Comparison of ENCODE assay signal across 9 cellular contexts in the genomic region with DNA sequence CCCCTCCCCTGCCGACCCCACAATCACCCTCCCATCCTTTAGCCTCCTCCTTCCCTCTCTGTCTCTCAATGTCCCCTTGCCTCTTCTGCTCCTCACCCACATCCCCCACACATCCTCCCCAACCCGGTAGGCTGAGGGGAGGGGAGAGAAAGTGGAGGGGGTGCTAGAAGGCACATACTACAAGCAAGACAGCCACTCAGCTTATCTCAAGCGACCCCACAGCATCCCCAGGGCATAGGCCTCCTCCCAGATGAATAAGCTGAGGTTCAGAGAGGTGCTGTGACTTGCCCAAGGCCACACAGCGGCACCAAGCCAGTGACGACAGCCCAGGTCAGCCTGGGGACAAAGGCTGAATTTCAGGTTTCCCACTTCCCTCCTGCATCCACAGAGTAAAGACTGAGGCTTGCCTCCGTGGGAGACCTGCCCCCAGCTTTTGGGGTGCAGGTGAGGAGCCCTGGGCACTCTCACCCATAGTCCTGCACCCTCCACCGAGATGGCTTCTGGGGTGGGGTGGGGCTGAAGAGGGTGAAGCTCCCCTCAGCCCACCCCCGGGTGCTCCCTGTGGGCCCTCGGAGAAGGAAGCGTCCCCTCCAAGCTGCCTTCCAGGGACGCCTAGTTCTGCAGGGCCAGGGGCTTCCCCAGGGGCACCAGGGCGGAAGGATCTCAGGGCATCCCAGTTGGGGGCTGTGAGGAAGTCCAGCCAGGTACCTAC. TPM values are rescaled to one million over a fixed set of nuclear protein-coding genes. Genes with fewer than 3 reads are reported as not detected.
DNase-seq lines count a peak whose midpoint lies in the region; ATAC-seq and TF ChIP-seq lines count a peak whose summit lies in the region.
"Had no signal": no experiment of that assay in that cellular context is flagged by ENCODE, and none has a peak within 500 bp of the region (broad histone marks: within the 10 kb centered on the region; RNA-seq: fewer than 3 reads in every experiment).

No MANE protein-coding gene starts in this region.

- H3K36me3 ChIP-seq in tibial nerve: no peaks in the 10 kb centered on the region

- H3K4me1 ChIP-seq in tibial nerve: peaks cover 0 to 16% (median 0%) of the 10 kb centered on the region in 4 donors

- in situ Hi-C loops in ACHN (cut with HindIII; ENCODE audit: low pct_ligation_motif_present, low pct_unique_long_range_greater_than_20kb, low sequenced_read_pairs): no loop called here

- peak; percentile 16 for ATAC-seq in GM19023 (IDR thresholded peaks at IDR 0.05; ENCODE audit: unreplicated experiment)
- no peak for ATAC-seq in GM21619 (IDR thresholded peaks at IDR 0.05; ENCODE audit: unreplicated experiment)

- TF ChIP-seq EP300 in tibial nerve (IDR thresholded peaks at IDR 0.05): no peak

- intact Hi-C loops in posterior vena cava (cut with DNase I): no loop called here

- H3K27me3 ChIP-seq in HL-60 (ENCODE audit: insufficient read depth, poor library complexity, severe bottlenecking) (no peaks in the 10 kb centered on the region), tibial nerve (peaks cover 0 to 63% of the 10 kb centered on the region in 2 donors)

- peak overlapping the region; percentile 93 for H3K4me3 ChIP-seq in HL-60 (replicated peaks; ENCODE audit: insufficient read depth, low read length)
- H3K4me3 ChIP-seq in choroid plexus epithelial cell (ENCODE audit: low read depth, low read length): peak overlapping the region; percentile 66
- peak overlapping the region in 2 of 4 donors; percentile 33 to 54 for H3K4me3 ChIP-seq in tibial nerve

- WGBS in tibial nerve, 2 donors: 33 to 37% methylated on average over 8 to 12 of the region's 12 CpGs

- TF ChIP-seq POLR2A in tibial nerve (IDR thresholded peaks at IDR 0.05): no peak

- TF ChIP-seq CTCF in HL-60 (IDR thresholded peaks at IDR 0.05; ENCODE audit: insufficient read depth, low read length): no peak
- no peak for TF ChIP-seq CTCF in choroid plexus epithelial cell (conservative IDR thresholded peaks at IDR 0.05; ENCODE audit: low read depth, low read length)
- no peak for TF ChIP-seq CTCF in tibial nerve (IDR thresholded peaks at IDR 0.05)

- peak overlapping the region; percentile 92 for H3K27ac ChIP-seq in HL-60 (replicated peaks)
- H3K27ac ChIP-seq in tibial nerve: peak overlapping the region in 1 of 4 donors; percentile 76

- DNase-seq in HL-60 (ENCODE audit: low read depth in 1 of 2, low spot score in 1 of 2) (peak in 1 of 2 experiments; percentile 38), choroid plexus epithelial cell (ENCODE audit: low read depth) (no peak), posterior vena cava (ENCODE audit: low spot score) (peak; percentile 41), ACHN (no peak), tibial nerve (ENCODE audit: low spot score in 2 of 2) (no peak), DMS53 treated with DMSO at 0.1 percent for 48 hours (lab: John Stamatoyannopoulos, UW; ENCODE audit: unreplicated experiment) (no peak)

- H3K9me3 ChIP-seq in tibial nerve: no peaks in the 10 kb centered on the region

RNA-seq across cellular contexts. Expression of a gene that starts 0.5 kb away (rescaled TPM):
- 10 to 100 TPM; 12.9 to 17.5 TPM for total RNA-seq in posterior vena cava
- 10 to 100 TPM in 1 of 4 donors, 1 to 10 TPM in 3; 6.3 to 18.6 (median 7.8) TPM for total RNA-seq in tibial nerve

RNA-seq across cellular contexts. Expression of a gene that starts 31.3 kb away (rescaled TPM):
- total RNA-seq in posterior vena cava (not detected), tibial nerve (not detected)

RNA-seq across cellular contexts. Expression of a gene that starts 38.8 kb away (rescaled TPM):
- 10 to 100 TPM; 20.7 to 31.7 TPM for total RNA-seq in posterior vena cava
- 10 to 100 TPM in 3 of 4 donors, 1 to 10 TPM in 1; 7.7 to 27.3 (median 19.0) TPM for total RNA-seq in tibial nerve
- total RNA-seq: renal cortical epithelial cell had no signal

RNA-seq across cellular contexts. Expression of a gene that starts 55.5 kb away (rescaled TPM):
- total RNA-seq in posterior vena cava (1 to 10 TPM; 1.8 to 6.3 TPM), tibial nerve (1 to 10 TPM; 2.6 to 3.9 (median 3.4) TPM)
